17 cellular contexts compared by ENCODE assay signal in genomic region chr18:59909289-59910036, GRCh38. TPM values are rescaled to one million over a fixed set of nuclear protein-coding genes. Genes with fewer than 3 reads are reported as not detected.
DNase-seq lines count a peak whose midpoint lies in the region; FAIRE-seq and TF ChIP-seq lines count a peak whose summit lies in the region.
"Had no signal": no experiment of that assay in that cellular context is flagged by ENCODE, and none has a peak within 500 bp of the region (broad histone marks: within the 10 kb centered on the region; RNA-seq: fewer than 3 reads in every experiment).

No MANE protein-coding gene starts in this region.

- peak overlapping the region; percentile 37 for H3K4me2 ChIP-seq in OCI-LY1 (ENCODE audit: low read length)
- peak overlapping the region; percentile 95 for H3K4me2 ChIP-seq in keratinocyte (ENCODE audit: control insufficient read depth, extremely low read depth, insufficient read depth, low read depth, low read length)

- no peaks in the 10 kb centered on the region for H3K9me2 ChIP-seq in OCI-LY1 (ENCODE audit: low read depth, low read length)

- H3K9me1 ChIP-seq in keratinocyte (ENCODE audit: control insufficient read depth, extremely low read depth, insufficient read depth, low read length), result no peaks in the 10 kb centered on the region

- peak overlapping the region; percentile 65 for H2AFZ ChIP-seq in OCI-LY1 (ENCODE audit: low read length)
- H2AFZ ChIP-seq in keratinocyte (ENCODE audit: control insufficient read depth, low read length), result peak overlapping the region; percentile 78

- H3K79me2 ChIP-seq in OCI-LY1 (ENCODE audit: insufficient read depth, low read length), result no peaks in the 10 kb centered on the region
- H3K79me2 ChIP-seq in keratinocyte (ENCODE audit: control insufficient read depth, insufficient read depth, low read length), result no peaks in the 10 kb centered on the region

- H3K4me3 Mint-ChIP-seq in endothelial cell (ENCODE audit: unreplicated experiment), result no peak overlapping the region
- H3K4me3 Mint-ChIP-seq: nephron progenitor cell had no signal

- H4K20me1 ChIP-seq in OCI-LY1 (ENCODE audit: insufficient read depth, low read length), result no peaks in the 10 kb centered on the region
- no peaks in the 10 kb centered on the region for H4K20me1 ChIP-seq in keratinocyte (ENCODE audit: control insufficient read depth, extremely low read depth, insufficient read depth, low read length)

- H3K4me1 Mint-ChIP-seq in endothelial cell (ENCODE audit: unreplicated experiment), result peaks cover 9% of the 10 kb centered on the region

- peaks cover 8% of the 10 kb centered on the region; the same call in 1 of the 2 replicates for H3K36me3 ChIP-seq in OCI-LY1 (ENCODE audit: insufficient read depth, low read length)
- H3K36me3 ChIP-seq in brain microvascular endothelial cell (replicated peaks), result no peaks in the 10 kb centered on the region
- no peaks in the 10 kb centered on the region for H3K36me3 ChIP-seq in keratinocyte (ENCODE audit: control insufficient read depth in 2 of 2, extremely low read depth in 1 of 2, insufficient read depth in 2 of 2, low read length in 2 of 2)
- H3K36me3 ChIP-seq in effector memory CD4-positive, alpha-beta T cell (ENCODE audit: control insufficient read depth, insufficient read depth, low read length), result no peaks in the 10 kb centered on the region
- H3K36me3 ChIP-seq: gastrocnemius medialis had no signal

- H3K27ac ChIP-seq in OCI-LY1 (ENCODE audit: low read depth, low read length, poor library complexity, severe bottlenecking) (peak overlapping the region; percentile 96), brain microvascular endothelial cell (peak overlapping the region; percentile 85), keratinocyte (ENCODE audit: control insufficient read depth, insufficient read depth, low read length) (peak overlapping the region; percentile 94)
- H3K27ac ChIP-seq in effector memory CD4-positive, alpha-beta T cell (ENCODE audit: insufficient read depth, low read length, poor library complexity, severe bottlenecking), result no peak overlapping the region
- H3K27ac ChIP-seq: gastrocnemius medialis, WERI-Rb-1 had no signal

- in situ Hi-C loops in brain microvascular endothelial cell (cut with HindIII; ENCODE audit: low pct_ligation_motif_present, low sequenced_read_pairs), result no loop called here

- dilution Hi-C loops in keratinocyte (cut with MboI; ENCODE audit: extremely low pct_ligation_motif_present, low sequenced_read_pairs), result no loop called here

- H3K4me3 ChIP-seq in OCI-LY1 (ENCODE audit: low read depth, low read length, poor library complexity, severe bottlenecking) (no peak overlapping the region), brain microvascular endothelial cell (ENCODE audit: low read depth, low read length) (no peak overlapping the region), keratinocyte (ENCODE audit: control insufficient read depth in 2 of 3, extremely low read depth in 1 of 3, insufficient read depth in 2 of 3, low read depth in 1 of 3, low read length in 3 of 3) (peak overlapping the region in 2 of 3 experiments; percentile 3 to 61)
- H3K4me3 ChIP-seq in effector memory CD4-positive, alpha-beta T cell (ENCODE audit: insufficient read depth, low read depth, low read length, poor library complexity, severe bottlenecking), result no peak overlapping the region
- H3K4me3 ChIP-seq: gastrocnemius medialis, lung had no signal

- peaks cover 12% of the 10 kb centered on the region for H3F3A ChIP-seq in OCI-LY1 (ENCODE audit: insufficient read depth, low read length)

- TF ChIP-seq CTCF in OCI-LY1 (IDR thresholded peaks at IDR 0.05; ENCODE audit: low read length) (no peak), brain microvascular endothelial cell (IDR thresholded peaks at IDR 0.05; ENCODE audit: low read depth, low read length, missing control alignments) (no peak), keratinocyte (optimal IDR thresholded peaks at IDR 0.05 in 1 of 3, IDR thresholded peaks at IDR 0.05 in 1 of 3, conservative IDR thresholded peaks at IDR 0.05 in 1 of 3; ENCODE audit: extremely low read depth in 1 of 3, insufficient read depth in 2 of 3, low read length in 3 of 3) (no peak), endothelial cell (IDR thresholded peaks at IDR 0.05; ENCODE audit: unreplicated experiment) (no peak)

- no peak for FAIRE-seq in keratinocyte (lab: Jason Lieb, UNC)
- no peak for FAIRE-seq in RCC 7860 (lab: Jason Lieb, UNC)

- no peaks in the 10 kb centered on the region for H3K27me3 Mint-ChIP-seq in endothelial cell (ENCODE audit: unreplicated experiment)

- peak; percentile 16 for DNase-seq in Daoy (ENCODE audit: low read depth)
- DNase-seq in brain microvascular endothelial cell, result no peak
- no peak for DNase-seq in keratinocyte (ENCODE audit: low read depth, low spot score)
- no peak for DNase-seq in endothelial cell (ENCODE audit: low spot score)
- no peak for DNase-seq in RCC 7860 (ENCODE audit: low spot score)
- no peak for DNase-seq in NCI-H1048 (lab: John Stamatoyannopoulos, UW)
- no peak for DNase-seq in effector memory CD4-positive, alpha-beta T cell
- DNase-seq: activated gamma-delta T cell; effector CD4-positive, alpha-beta T cell; gastrocnemius medialis; KBM-7; NCI-H1436; NCI-H226; nephron progenitor cell; WERI-Rb-1 had no signal

- H3K27me3 ChIP-seq in OCI-LY1 (ENCODE audit: insufficient read depth, low read length) (no peaks in the 10 kb centered on the region), brain microvascular endothelial cell (replicated peaks) (no peaks in the 10 kb centered on the region), keratinocyte (ENCODE audit: control insufficient read depth, extremely low read depth, insufficient read depth, low read length) (no peaks in the 10 kb centered on the region)
- H3K27me3 ChIP-seq in effector memory CD4-positive, alpha-beta T cell (replicated peaks; ENCODE audit: control insufficient read depth, insufficient read depth, low read length, poor library complexity, severe bottlenecking), result no peaks in the 10 kb centered on the region
- H3K27me3 ChIP-seq: gastrocnemius medialis had no signal

- H3K4me1 ChIP-seq in OCI-LY1 (ENCODE audit: insufficient read depth, low read length, severe bottlenecking), result peaks cover 71% of the 10 kb centered on the region
- peaks cover 21% of the 10 kb centered on the region for H3K4me1 ChIP-seq in keratinocyte (ENCODE audit: control insufficient read depth, extremely low read depth, insufficient read depth, low read length)
- H3K4me1 ChIP-seq in effector memory CD4-positive, alpha-beta T cell (ENCODE audit: control insufficient read depth, insufficient read depth, low read length, poor library complexity, severe bottlenecking), result peaks cover 12% of the 10 kb centered on the region
- H3K4me1 ChIP-seq: gastrocnemius medialis had no signal

- H3K9me3 ChIP-seq in OCI-LY1 (ENCODE audit: low read length) (no peaks in the 10 kb centered on the region), keratinocyte (ENCODE audit: control insufficient read depth, low read depth, low read length) (no peaks in the 10 kb centered on the region)
- no peaks in the 10 kb centered on the region for H3K9me3 ChIP-seq in effector memory CD4-positive, alpha-beta T cell (ENCODE audit: control insufficient read depth, low read length)
- H3K9me3 ChIP-seq: gastrocnemius medialis had no signal

- H3K27ac Mint-ChIP-seq in endothelial cell (ENCODE audit: unreplicated experiment), result no peak overlapping the region
- H3K27ac Mint-ChIP-seq: nephron progenitor cell had no signal

- H3K9me3 Mint-ChIP-seq in endothelial cell (ENCODE audit: unreplicated experiment), result no peaks in the 10 kb centered on the region

- H3K9ac ChIP-seq in OCI-LY1 (ENCODE audit: low read length) (peak overlapping the region; percentile 40), keratinocyte (ENCODE audit: control insufficient read depth, extremely low read depth, insufficient read depth, low read length) (peak overlapping the region; percentile 80)

- H3K36me3 Mint-ChIP-seq in endothelial cell (ENCODE audit: low read depth, unreplicated experiment), result no peaks in the 10 kb centered on the region

RNA-seq across cellular contexts. Expression of gene PMAIP1, which starts 9.7 kb away (rescaled TPM):
- total RNA-seq in Daoy (2014; rRNA removed; shearing (Covaris generic)), result 47.8 and 57.9 TPM in 2 replicates
- 24.1 to 49.1 TPM (median 31.8 TPM) in 3 replicates for polyA plus RNA-seq in keratinocyte
- 38.1 TPM for polyA plus RNA-seq in keratinocyte (2011; ENCODE audit: low read depth)
- polyA plus RNA-seq in keratinocyte (2011; cell fraction: cytosol; rRNA removed), result 21.5 and 27.2 TPM in 2 replicates
- 42.2 and 47.9 TPM in 2 replicates for polyA plus RNA-seq in keratinocyte (2011; cell fraction: nucleus; rRNA removed)
- polyA plus RNA-seq in keratinocyte (2012; ENCODE audit: low replicate concordance), result 25.9 and 53.6 TPM in 2 replicates
- 3.7 to 11.4 TPM (median 10.4 TPM) in 3 replicates for polyA minus RNA-seq in keratinocyte
- polyA minus RNA-seq in keratinocyte (2011; cell fraction: cytosol; rRNA and poly(A)+ RNA removed), result 23.8 TPM
- polyA minus RNA-seq in keratinocyte (2011; cell fraction: nucleus; rRNA and poly(A)+ RNA removed), result 23.4 and 28.2 TPM in 2 replicates
- total RNA-seq in endothelial cell (ENCODE audit: unreplicated experiment), result 3.2 TPM

Comparison
In these comparisons a context has a peak if more than half of its experiments do, and no peak if none do; other contexts are left out.
1. H3K4me3 ChIP-seq: peak in keratinocyte (2 of 3); none in OCI-LY1 (single experiment), brain microvascular endothelial cell (single experiment) and effector memory CD4-positive, alpha-beta T cell (single experiment).
2. RNA of gene PMAIP1, which starts 9.7 kb away (total RNA-seq): 47.8 to 57.9 TPM in Daoy; 3.2 TPM in endothelial cell (single experiment); every median in the first group is over 10 times any median in the second.